In the genomic region with DNA sequence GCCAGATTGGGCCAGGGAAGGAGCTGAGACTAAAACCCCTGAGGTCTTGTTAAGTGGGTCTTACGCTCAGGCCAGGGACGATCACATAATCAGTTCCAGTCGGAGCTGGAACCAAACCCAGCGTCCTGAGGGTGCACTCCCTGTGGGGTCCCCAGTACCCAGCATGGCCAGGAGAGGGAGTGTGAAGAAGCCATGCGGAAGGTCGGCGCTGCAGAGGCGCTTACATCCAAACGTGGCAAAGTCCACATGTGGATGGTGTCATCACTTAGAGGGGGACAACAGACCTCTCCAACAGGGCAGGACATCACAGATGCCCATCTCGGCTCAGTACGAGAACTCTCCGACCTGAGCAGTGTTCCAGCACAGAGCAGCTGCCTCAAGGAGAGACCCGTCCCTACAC, we compare ENCODE assay signal across 13 cellular contexts. TPM values are rescaled to one million over a fixed set of nuclear protein-coding genes. Genes with fewer than 3 reads are reported as not detected.
DNase-seq lines count a peak whose midpoint lies in the region; ATAC-seq and TF ChIP-seq lines count a peak whose summit lies in the region.
"Had no signal": no experiment of that assay in that cellular context is flagged by ENCODE, and none has a peak within 500 bp of the region (broad histone marks: within the 10 kb centered on the region; RNA-seq: fewer than 3 reads in every experiment).

No MANE protein-coding gene starts in this region.

- H3K27ac ChIP-seq in heart left ventricle (no peak overlapping the region), VCaP (no peak overlapping the region), upper lobe of right lung (no peak overlapping the region)

- intact Hi-C loops in heart left ventricle (cut with DNase I): no loop called here
- intact Hi-C loops in cardiac septum (cut with DNase I): no loop called here
- intact Hi-C loops in upper lobe of right lung (cut with DNase I): no loop called here
- intact Hi-C loops in posterior cingulate gyrus (cut with DNase I): no loop called here

- no peak overlapping the region for H3K4me3 ChIP-seq in heart left ventricle
- H3K4me3 ChIP-seq in foreskin fibroblast (ENCODE audit: low read depth in 1 of 2, low read length in 2 of 2): no peak overlapping the region
- H3K4me3 ChIP-seq in upper lobe of right lung: no peak overlapping the region

- H3K4me1 ChIP-seq in heart left ventricle (peaks cover 0 to 35% (median 19%) of the 10 kb centered on the region in 12 donors), upper lobe of right lung (peaks cover 11% of the 10 kb centered on the region)

- TF ChIP-seq CTCF in heart left ventricle (IDR thresholded peaks at IDR 0.05) (peak in 7 of 12 donors; percentile 14 to 41 (median 35)), VCaP (conservative IDR thresholded peaks at IDR 0.05) (peak; percentile 33; the same call in 1 of the 2 replicates), foreskin fibroblast (IDR thresholded peaks at IDR 0.05; ENCODE audit: low read depth, low read length) (peak; percentile 35), upper lobe of right lung (IDR thresholded peaks at IDR 0.05) (peak; percentile 7)

- H3K27me3 ChIP-seq in heart left ventricle (no peaks in the 10 kb centered on the region), upper lobe of right lung (no peaks in the 10 kb centered on the region)

- peaks cover 8 to 97% (median 94%) of the 10 kb centered on the region in 9 donors for H3K36me3 ChIP-seq in heart left ventricle
- H3K36me3 ChIP-seq in upper lobe of right lung: peaks cover 91% of the 10 kb centered on the region

- WGBS in heart left ventricle, 4 donors: 68 to 79% (median 77%) methylated on average over 13 of the region's 13 CpGs

- no peak for TF ChIP-seq POLR2A in heart left ventricle (IDR thresholded peaks at IDR 0.05)

- no peaks in the 10 kb centered on the region for H3K9me3 ChIP-seq in heart left ventricle
- no peaks in the 10 kb centered on the region for H3K9me3 ChIP-seq in upper lobe of right lung

- DNase-seq in heart left ventricle: no peak
- DNase-seq in cardiac septum (ENCODE audit: low spot score): no peak
- DNase-seq in foreskin fibroblast: peak in 1 of 2 donors; percentile 42
- no peak for DNase-seq in upper lobe of right lung
- DNase-seq in posterior cingulate gyrus: no peak
- DNase-seq: activated CD4-positive, alpha-beta memory T cell treated with anti-CD3 and anti-CD28 coated beads, Interleukin-2, amount 10 ng/mL, durations not matched to agents 7 days and 5 days; AML-193; anterior cingulate cortex; NCI-H446 treated with DMSO at 0.1 percent for 48 hours; SW 1271 had no signal

- ATAC-seq in heart left ventricle: no peak
- no peak for ATAC-seq in upper lobe of right lung
- no peak for ATAC-seq in HG02981 (IDR thresholded peaks at IDR 0.05; ENCODE audit: unreplicated experiment)
- ATAC-seq in HG02798 (IDR thresholded peaks at IDR 0.05; ENCODE audit: poor library complexity, unreplicated experiment): no peak

RNA-seq across cellular contexts. Expression of gene ATP5MGL, which starts 8.3 kb away (rescaled TPM):
- 1 to 10 TPM in 1 of 9 donors, under 1 TPM in 4, not detected in 4; 0.31 to 1.3 (median 0.53) TPM for total RNA-seq in heart left ventricle
- under 1 TPM in 1 of 2 donors, not detected in 1; 0.61 TPM for polyA plus RNA-seq in heart left ventricle
- 0.51 TPM for total RNA-seq in cardiac septum
- total RNA-seq in upper lobe of right lung: 1.0 TPM

RNA-seq across cellular contexts. Expression of gene CYB5R3, which starts 17.1 kb away (rescaled TPM):
- 100 to 1,000 TPM; 223 to 459 (median 305) TPM for total RNA-seq in heart left ventricle
- polyA plus RNA-seq in heart left ventricle: 100 to 1,000 TPM; 135 to 379 TPM
- total RNA-seq in cardiac septum: 428 TPM
- total RNA-seq in upper lobe of right lung: 251 TPM

RNA-seq across cellular contexts. Expression of gene POLDIP3, which starts 17.4 kb away (rescaled TPM):
- total RNA-seq in heart left ventricle: 10 to 100 TPM; 23.5 to 38.4 (median 29.0) TPM
- 10 to 100 TPM; 13.0 to 42.7 TPM for polyA plus RNA-seq in heart left ventricle
- 34.9 TPM for total RNA-seq in cardiac septum
- 66.9 TPM for total RNA-seq in upper lobe of right lung
